ENCODE assay signal across 1 cellular context in genomic region chr21:33212159-33212851, GRCh38.
TF ChIP-seq lines count a peak whose summit lies in the region.

No MANE protein-coding gene starts in this region.

TF ChIP-seq in K562, 482 proteins besides CTCF, POLR2A, EP300 and RAD21 (continues in another document):
- TF ChIP-seq SFPQ (IDR thresholded peaks at IDR 0.05; ENCODE audit: low read depth, low read length), result no peak
- TF ChIP-seq ATF7 (IDR thresholded peaks at IDR 0.05), result 0 out of 2 replicates have a peak, but pooled peaks have one; percentile 34
- TF ChIP-seq, protein P1, sequence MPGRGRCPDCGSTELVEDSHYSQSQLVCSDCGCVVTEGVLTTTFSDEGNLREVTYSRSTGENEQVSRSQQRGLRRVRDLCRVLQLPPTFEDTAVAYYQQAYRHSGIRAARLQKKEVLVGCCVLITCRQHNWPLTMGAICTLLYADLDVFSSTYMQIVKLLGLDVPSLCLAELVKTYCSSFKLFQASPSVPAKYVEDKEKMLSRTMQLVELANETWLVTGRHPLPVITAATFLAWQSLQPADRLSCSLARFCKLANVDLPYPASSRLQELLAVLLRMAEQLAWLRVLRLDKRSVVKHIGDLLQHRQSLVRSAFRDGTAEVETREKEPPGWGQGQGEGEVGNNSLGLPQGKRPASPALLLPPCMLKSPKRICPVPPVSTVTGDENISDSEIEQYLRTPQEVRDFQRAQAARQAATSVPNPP (IDR thresholded peaks at IDR 0.05; ENCODE audit: borderline replicate concordance, insufficient read depth, insufficient read length), result no peak
- no peak for TF ChIP-seq EZH2 (IDR thresholded peaks at IDR 0.05; ENCODE audit: borderline replicate concordance, low read depth, low read length)
- TF ChIP-seq POLR2H (tag; IDR thresholded peaks at IDR 0.05; ENCODE audit: low read depth), result no peak
- no peak for TF ChIP-seq ZNF76 (CRISPR knock-in tag; IDR thresholded peaks at IDR 0.05; ENCODE audit: borderline replicate concordance)
- TF ChIP-seq, protein P2, sequence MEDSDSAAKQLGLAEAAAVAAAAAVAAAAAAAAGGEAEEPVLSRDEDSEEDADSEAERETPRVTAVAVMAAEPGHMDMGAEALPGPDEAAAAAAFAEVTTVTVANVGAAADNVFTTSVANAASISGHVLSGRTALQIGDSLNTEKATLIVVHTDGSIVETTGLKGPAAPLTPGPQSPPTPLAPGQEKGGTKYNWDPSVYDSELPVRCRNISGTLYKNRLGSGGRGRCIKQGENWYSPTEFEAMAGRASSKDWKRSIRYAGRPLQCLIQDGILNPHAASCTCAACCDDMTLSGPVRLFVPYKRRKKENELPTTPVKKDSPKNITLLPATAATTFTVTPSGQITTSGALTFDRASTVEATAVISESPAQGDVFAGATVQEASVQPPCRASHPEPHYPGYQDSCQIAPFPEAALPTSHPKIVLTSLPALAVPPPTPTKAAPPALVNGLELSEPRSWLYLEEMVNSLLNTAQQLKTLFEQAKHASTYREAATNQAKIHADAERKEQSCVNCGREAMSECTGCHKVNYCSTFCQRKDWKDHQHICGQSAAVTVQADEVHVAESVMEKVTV (CRISPR knock-in tag; IDR thresholded peaks at IDR 0.05), result no peak
- TF ChIP-seq POLR2G (IDR thresholded peaks at IDR 0.05; ENCODE audit: low read depth, low read length), result no peak
- no peak for TF ChIP-seq RB1 (IDR thresholded peaks at IDR 0.05; ENCODE audit: low read depth)
- TF ChIP-seq ARID2 (IDR thresholded peaks at IDR 0.05), result no peak
- TF ChIP-seq HMG20B (CRISPR knock-in tag; IDR thresholded peaks at IDR 0.05), result no peak
- TF ChIP-seq, protein P3, sequence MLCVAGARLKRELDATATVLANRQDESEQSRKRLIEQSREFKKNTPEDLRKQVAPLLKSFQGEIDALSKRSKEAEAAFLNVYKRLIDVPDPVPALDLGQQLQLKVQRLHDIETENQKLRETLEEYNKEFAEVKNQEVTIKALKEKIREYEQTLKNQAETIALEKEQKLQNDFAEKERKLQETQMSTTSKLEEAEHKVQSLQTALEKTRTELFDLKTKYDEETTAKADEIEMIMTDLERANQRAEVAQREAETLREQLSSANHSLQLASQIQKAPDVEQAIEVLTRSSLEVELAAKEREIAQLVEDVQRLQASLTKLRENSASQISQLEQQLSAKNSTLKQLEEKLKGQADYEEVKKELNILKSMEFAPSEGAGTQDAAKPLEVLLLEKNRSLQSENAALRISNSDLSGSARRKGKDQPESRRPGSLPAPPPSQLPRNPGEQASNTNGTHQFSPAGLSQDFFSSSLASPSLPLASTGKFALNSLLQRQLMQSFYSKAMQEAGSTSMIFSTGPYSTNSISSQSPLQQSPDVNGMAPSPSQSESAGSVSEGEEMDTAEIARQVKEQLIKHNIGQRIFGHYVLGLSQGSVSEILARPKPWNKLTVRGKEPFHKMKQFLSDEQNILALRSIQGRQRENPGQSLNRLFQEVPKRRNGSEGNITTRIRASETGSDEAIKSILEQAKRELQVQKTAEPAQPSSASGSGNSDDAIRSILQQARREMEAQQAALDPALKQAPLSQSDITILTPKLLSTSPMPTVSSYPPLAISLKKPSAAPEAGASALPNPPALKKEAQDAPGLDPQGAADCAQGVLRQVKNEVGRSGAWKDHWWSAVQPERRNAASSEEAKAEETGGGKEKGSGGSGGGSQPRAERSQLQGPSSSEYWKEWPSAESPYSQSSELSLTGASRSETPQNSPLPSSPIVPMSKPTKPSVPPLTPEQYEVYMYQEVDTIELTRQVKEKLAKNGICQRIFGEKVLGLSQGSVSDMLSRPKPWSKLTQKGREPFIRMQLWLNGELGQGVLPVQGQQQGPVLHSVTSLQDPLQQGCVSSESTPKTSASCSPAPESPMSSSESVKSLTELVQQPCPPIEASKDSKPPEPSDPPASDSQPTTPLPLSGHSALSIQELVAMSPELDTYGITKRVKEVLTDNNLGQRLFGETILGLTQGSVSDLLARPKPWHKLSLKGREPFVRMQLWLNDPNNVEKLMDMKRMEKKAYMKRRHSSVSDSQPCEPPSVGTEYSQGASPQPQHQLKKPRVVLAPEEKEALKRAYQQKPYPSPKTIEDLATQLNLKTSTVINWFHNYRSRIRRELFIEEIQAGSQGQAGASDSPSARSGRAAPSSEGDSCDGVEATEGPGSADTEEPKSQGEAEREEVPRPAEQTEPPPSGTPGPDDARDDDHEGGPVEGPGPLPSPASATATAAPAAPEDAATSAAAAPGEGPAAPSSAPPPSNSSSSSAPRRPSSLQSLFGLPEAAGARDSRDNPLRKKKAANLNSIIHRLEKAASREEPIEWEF (CRISPR knock-in tag; IDR thresholded peaks at IDR 0.05), result no peak
- TF ChIP-seq ZSCAN32 (CRISPR knock-in tag; IDR thresholded peaks at IDR 0.05), result no peak
- no peak for TF ChIP-seq ZFX (CRISPR knock-in tag; IDR thresholded peaks at IDR 0.05)
- TF ChIP-seq SMAD3 (CRISPR knock-in tag; conservative IDR thresholded peaks at IDR 0.05), result no peak
- TF ChIP-seq ZNF174 (CRISPR knock-in tag; IDR thresholded peaks at IDR 0.05), result no peak
- TF ChIP-seq SMC3 (conservative IDR thresholded peaks at IDR 0.05; ENCODE audit: insufficient read depth, low read depth, low read length), result no peak
- no peak for TF ChIP-seq PHTF2 (CRISPR knock-in tag; IDR thresholded peaks at IDR 0.05)
- no peak for TF ChIP-seq MYNN (IDR thresholded peaks at IDR 0.05)
- no peak for TF ChIP-seq MYNN (CRISPR knock-in tag; IDR thresholded peaks at IDR 0.05)
- TF ChIP-seq MAFK (IDR thresholded peaks at IDR 0.05; ENCODE audit: low read length), result no peak
- TF ChIP-seq ZNF316 (IDR thresholded peaks at IDR 0.05), result 0 out of 2 replicates have a peak, but pooled peaks have one; percentile 2
- TF ChIP-seq RFX7 (CRISPR knock-in tag; IDR thresholded peaks at IDR 0.05), result no peak
- no peak for TF ChIP-seq CREBBP (IDR thresholded peaks at IDR 0.05; ENCODE audit: low read depth, low read length)
- TF ChIP-seq ESRRA (IDR thresholded peaks at IDR 0.05; ENCODE audit: borderline replicate concordance, low read depth), result peak; percentile 93
- TF ChIP-seq DIDO1 (tag; IDR thresholded peaks at IDR 0.05; ENCODE audit: low read depth), result no peak
- peak; percentile 70 for TF ChIP-seq CTBP1 (IDR thresholded peaks at IDR 0.05; ENCODE audit: borderline replicate concordance)
- TF ChIP-seq KAT2B (IDR thresholded peaks at IDR 0.05; ENCODE audit: low read depth, low read length), result no peak
- TF ChIP-seq HDAC8 (tag; IDR thresholded peaks at IDR 0.05), result no peak
- TF ChIP-seq GATA2 (CRISPR knock-in tag; IDR thresholded peaks at IDR 0.05), result no peak
- no peak for TF ChIP-seq GTF2B (IDR thresholded peaks at IDR 0.05; ENCODE audit: extremely low read depth, insufficient read length)
- TF ChIP-seq OTX1 (CRISPR knock-in tag; IDR thresholded peaks at IDR 0.05), result peak; percentile 55; the same call in 1 of the 2 replicates
- TF ChIP-seq KAT8 (IDR thresholded peaks at IDR 0.05; ENCODE audit: low read depth), result no peak
- TF ChIP-seq CXXC5 (CRISPR knock-in tag; IDR thresholded peaks at IDR 0.05), result peak; percentile 41
- TF ChIP-seq HDAC6 (IDR thresholded peaks at IDR 0.05; ENCODE audit: low read depth, low read length), result no peak
- no peak for TF ChIP-seq CAMTA2 (CRISPR knock-in tag; conservative IDR thresholded peaks at IDR 0.05)
- TF ChIP-seq FOXJ2 (tag; IDR thresholded peaks at IDR 0.05), result no peak
- TF ChIP-seq, protein P4, sequence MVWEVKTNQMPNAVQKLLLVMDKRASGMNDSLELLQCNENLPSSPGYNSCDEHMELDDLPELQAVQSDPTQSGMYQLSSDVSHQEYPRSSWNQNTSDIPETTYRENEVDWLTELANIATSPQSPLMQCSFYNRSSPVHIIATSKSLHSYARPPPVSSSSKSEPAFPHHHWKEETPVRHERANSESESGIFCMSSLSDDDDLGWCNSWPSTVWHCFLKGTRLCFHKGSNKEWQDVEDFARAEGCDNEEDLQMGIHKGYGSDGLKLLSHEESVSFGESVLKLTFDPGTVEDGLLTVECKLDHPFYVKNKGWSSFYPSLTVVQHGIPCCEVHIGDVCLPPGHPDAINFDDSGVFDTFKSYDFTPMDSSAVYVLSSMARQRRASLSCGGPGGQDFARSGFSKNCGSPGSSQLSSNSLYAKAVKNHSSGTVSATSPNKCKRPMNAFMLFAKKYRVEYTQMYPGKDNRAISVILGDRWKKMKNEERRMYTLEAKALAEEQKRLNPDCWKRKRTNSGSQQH (CRISPR knock-in tag; IDR thresholded peaks at IDR 0.05), result no peak
- no peak; the same call in 1 of the 2 replicates for TF ChIP-seq GATAD2A (IDR thresholded peaks at IDR 0.05)
- no peak for TF ChIP-seq USF1 (CRISPR knock-in tag; IDR thresholded peaks at IDR 0.05)
- TF ChIP-seq POLR2AphosphoS5 (IDR thresholded peaks at IDR 0.05; ENCODE audit: control insufficient read depth, insufficient read depth, low read depth, low read length), result no peak
- TF ChIP-seq, protein P5, sequence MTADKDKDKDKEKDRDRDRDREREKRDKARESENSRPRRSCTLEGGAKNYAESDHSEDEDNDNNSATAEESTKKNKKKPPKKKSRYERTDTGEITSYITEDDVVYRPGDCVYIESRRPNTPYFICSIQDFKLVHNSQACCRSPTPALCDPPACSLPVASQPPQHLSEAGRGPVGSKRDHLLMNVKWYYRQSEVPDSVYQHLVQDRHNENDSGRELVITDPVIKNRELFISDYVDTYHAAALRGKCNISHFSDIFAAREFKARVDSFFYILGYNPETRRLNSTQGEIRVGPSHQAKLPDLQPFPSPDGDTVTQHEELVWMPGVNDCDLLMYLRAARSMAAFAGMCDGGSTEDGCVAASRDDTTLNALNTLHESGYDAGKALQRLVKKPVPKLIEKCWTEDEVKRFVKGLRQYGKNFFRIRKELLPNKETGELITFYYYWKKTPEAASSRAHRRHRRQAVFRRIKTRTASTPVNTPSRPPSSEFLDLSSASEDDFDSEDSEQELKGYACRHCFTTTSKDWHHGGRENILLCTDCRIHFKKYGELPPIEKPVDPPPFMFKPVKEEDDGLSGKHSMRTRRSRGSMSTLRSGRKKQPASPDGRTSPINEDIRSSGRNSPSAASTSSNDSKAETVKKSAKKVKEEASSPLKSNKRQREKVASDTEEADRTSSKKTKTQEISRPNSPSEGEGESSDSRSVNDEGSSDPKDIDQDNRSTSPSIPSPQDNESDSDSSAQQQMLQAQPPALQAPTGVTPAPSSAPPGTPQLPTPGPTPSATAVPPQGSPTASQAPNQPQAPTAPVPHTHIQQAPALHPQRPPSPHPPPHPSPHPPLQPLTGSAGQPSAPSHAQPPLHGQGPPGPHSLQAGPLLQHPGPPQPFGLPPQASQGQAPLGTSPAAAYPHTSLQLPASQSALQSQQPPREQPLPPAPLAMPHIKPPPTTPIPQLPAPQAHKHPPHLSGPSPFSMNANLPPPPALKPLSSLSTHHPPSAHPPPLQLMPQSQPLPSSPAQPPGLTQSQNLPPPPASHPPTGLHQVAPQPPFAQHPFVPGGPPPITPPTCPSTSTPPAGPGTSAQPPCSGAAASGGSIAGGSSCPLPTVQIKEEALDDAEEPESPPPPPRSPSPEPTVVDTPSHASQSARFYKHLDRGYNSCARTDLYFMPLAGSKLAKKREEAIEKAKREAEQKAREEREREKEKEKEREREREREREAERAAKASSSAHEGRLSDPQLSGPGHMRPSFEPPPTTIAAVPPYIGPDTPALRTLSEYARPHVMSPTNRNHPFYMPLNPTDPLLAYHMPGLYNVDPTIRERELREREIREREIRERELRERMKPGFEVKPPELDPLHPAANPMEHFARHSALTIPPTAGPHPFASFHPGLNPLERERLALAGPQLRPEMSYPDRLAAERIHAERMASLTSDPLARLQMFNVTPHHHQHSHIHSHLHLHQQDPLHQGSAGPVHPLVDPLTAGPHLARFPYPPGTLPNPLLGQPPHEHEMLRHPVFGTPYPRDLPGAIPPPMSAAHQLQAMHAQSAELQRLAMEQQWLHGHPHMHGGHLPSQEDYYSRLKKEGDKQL (CRISPR knock-in tag; IDR thresholded peaks at IDR 0.05; ENCODE audit: borderline replicate concordance), result no peak
